In the genomic region with DNA sequence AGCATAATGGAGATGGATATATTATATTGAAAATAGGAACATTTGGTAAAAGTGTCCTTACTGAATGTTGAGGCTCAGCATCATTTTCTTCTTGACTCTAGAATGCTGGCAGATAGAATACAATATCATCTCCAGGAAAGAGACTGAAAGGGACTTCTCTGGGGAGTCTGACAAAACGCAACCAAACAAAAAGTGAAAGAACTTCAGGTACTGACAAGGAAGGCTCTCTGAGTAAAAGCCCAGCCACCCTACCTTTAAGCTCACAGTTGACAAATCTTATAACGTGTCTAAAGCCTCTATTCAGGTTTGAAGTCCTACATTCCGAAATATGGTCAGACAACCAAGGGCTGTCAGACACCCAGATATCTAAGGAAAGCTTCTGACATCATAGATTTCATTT, we compare ENCODE assay signal across 18 cellular contexts.
DNase-seq lines count a peak whose midpoint lies in the region; ATAC-seq and TF ChIP-seq lines count a peak whose summit lies in the region.
"Had no signal": no experiment of that assay in that cellular context is flagged by ENCODE, and none has a peak within 500 bp of the region (broad histone marks: within the 10 kb centered on the region; RNA-seq: fewer than 3 reads in every experiment).

No MANE protein-coding gene starts in this region.

- no peak overlapping the region for H3K56ac ChIP-seq in mesendoderm (ENCODE audit: low read length)

- ATAC-seq in body of pancreas (no peak), upper lobe of right lung (no peak), GM19324 (IDR thresholded peaks at IDR 0.05; ENCODE audit: low FRiP score, unreplicated experiment) (no peak)

- no peaks in the 10 kb centered on the region for H3K79me1 ChIP-seq in mesendoderm (ENCODE audit: low read length)

- H3K27ac ChIP-seq in body of pancreas (peak overlapping the region; percentile 55 to 79 (median 63)), mucosa of rectum (ENCODE audit: low read depth in 2 of 2, low read length in 2 of 2) (peak overlapping the region; percentile 72), upper lobe of right lung (peak overlapping the region; percentile 3), mesendoderm (ENCODE audit: low read depth, low read length) (no peak overlapping the region)
- H3K27ac ChIP-seq: BLaER1, SJCRH30 had no signal

- no peaks in the 10 kb centered on the region for H3K9me3 ChIP-seq in body of pancreas
- H3K9me3 ChIP-seq in mucosa of rectum (ENCODE audit: control insufficient read depth in 2 of 2, low read length in 2 of 2) = no peaks in the 10 kb centered on the region
- H3K9me3 ChIP-seq in upper lobe of right lung = no peaks in the 10 kb centered on the region
- H3K9me3 ChIP-seq: BLaER1 had no signal

- H2AK5ac ChIP-seq in mesendoderm (ENCODE audit: low read length) = no peak overlapping the region

- H4K5ac ChIP-seq in mesendoderm (ENCODE audit: low read length) = no peak overlapping the region

- H2BK5ac ChIP-seq in mesendoderm (ENCODE audit: low read length) = no peak overlapping the region

- H3K79me2 ChIP-seq in mesendoderm (ENCODE audit: control insufficient read depth, insufficient read depth, low read length) = no peaks in the 10 kb centered on the region

- H3K23ac ChIP-seq in mesendoderm (ENCODE audit: low read length) = no peak overlapping the region

- H3K4me1 ChIP-seq in body of pancreas = peaks cover 39% of the 10 kb centered on the region
- peaks cover 9 to 29% of the 10 kb centered on the region in 2 donors for H3K4me1 ChIP-seq in mucosa of rectum (ENCODE audit: control insufficient read depth in 2 of 2, insufficient read depth in 2 of 2, low read length in 2 of 2)
- peaks cover 4% of the 10 kb centered on the region for H3K4me1 ChIP-seq in upper lobe of right lung
- H3K4me1 ChIP-seq in mesendoderm (ENCODE audit: control insufficient read depth, low read depth, low read length) = no peaks in the 10 kb centered on the region
- H3K4me1 ChIP-seq: BLaER1, SJCRH30 had no signal

- no peak overlapping the region for H3K4me3 ChIP-seq in body of pancreas
- peak overlapping the region in 1 of 2 donors; percentile 55 for H3K4me3 ChIP-seq in mucosa of rectum (ENCODE audit: low read length in 2 of 2)
- H3K4me3 ChIP-seq in upper lobe of right lung = no peak overlapping the region
- H3K4me3 ChIP-seq in mesendoderm (ENCODE audit: low read length) = no peak overlapping the region
- H3K4me3 ChIP-seq: BLaER1, SJCRH30 had no signal

- H3K27me3 ChIP-seq in body of pancreas = no peaks in the 10 kb centered on the region
- no peaks in the 10 kb centered on the region for H3K27me3 ChIP-seq in mucosa of rectum (ENCODE audit: control insufficient read depth in 2 of 2, insufficient read depth in 2 of 2, low read length in 2 of 2)
- H3K27me3 ChIP-seq in upper lobe of right lung = no peaks in the 10 kb centered on the region
- no peaks in the 10 kb centered on the region for H3K27me3 ChIP-seq in mesendoderm (ENCODE audit: insufficient read depth, low read length, poor library complexity)
- H3K27me3 ChIP-seq: BLaER1, SJCRH30 had no signal

- TF ChIP-seq POLR2A in body of pancreas (IDR thresholded peaks at IDR 0.05) = no peak

- H3K4me2 ChIP-seq in mesendoderm (ENCODE audit: low read length) = no peak overlapping the region
- H3K4me2 ChIP-seq: BLaER1 had no signal

- DNase-seq in HT-29 (ENCODE audit: low spot score) (peak; percentile 19), body of pancreas (no peak), upper lobe of right lung (no peak), mesendoderm (no peak), NCI-H1694 treated with DMSO at 0.1 percent for 48 hours (lab: John Stamatoyannopoulos, UW) (no peak)
- DNase-seq: CD4-positive, alpha-beta memory T cell; DMS53; EL; KG1; MV-4-11; NCI-H187; NCI-H2107; NCI-H510A; NCI-H748 treated with DMSO at 0.1 percent for 48 hours; SJCRH30 had no signal

- H2BK120ac ChIP-seq in mesendoderm (ENCODE audit: low read depth, low read length) = no peak overlapping the region

- intact Hi-C loops in body of pancreas (cut with DNase I) (no loop called here), upper lobe of right lung (cut with DNase I) (no loop called here)

- H3K18ac ChIP-seq in mesendoderm (ENCODE audit: low read length) = no peak overlapping the region

- H3K9ac ChIP-seq in mucosa of rectum (ENCODE audit: low read depth in 1 of 2, low read length in 2 of 2) (peak overlapping the region; percentile 43 to 49), mesendoderm (ENCODE audit: low read length) (no peak overlapping the region)
- H3K9ac ChIP-seq: BLaER1 had no signal

- H3K36me3 ChIP-seq in body of pancreas (replicated peaks in 1 of 2; ENCODE audit: insufficient read depth in 1 of 2, low read depth in 2 of 2) (no peaks in the 10 kb centered on the region), mucosa of rectum (ENCODE audit: control insufficient read depth in 2 of 2, insufficient read depth in 2 of 2, low read length in 2 of 2) (no peaks in the 10 kb centered on the region), upper lobe of right lung (no peaks in the 10 kb centered on the region), mesendoderm (ENCODE audit: control insufficient read depth, insufficient read depth, low read length) (no peaks in the 10 kb centered on the region)
- H3K36me3 ChIP-seq: BLaER1, SJCRH30 had no signal

- H4K8ac ChIP-seq in mesendoderm (ENCODE audit: low read depth, low read length) = no peak overlapping the region

- H2BK15ac ChIP-seq in mesendoderm (replicated peaks; ENCODE audit: low read depth) = no peak overlapping the region

- H3K4ac ChIP-seq in mesendoderm (ENCODE audit: low read depth, low read length) = no peak overlapping the region

- TF ChIP-seq CTCF in body of pancreas (IDR thresholded peaks at IDR 0.05) (no peak), upper lobe of right lung (IDR thresholded peaks at IDR 0.05) (no peak)

- 83 to 89% methylated on average over 3 of the region's 3 CpGs for WGBS in body of pancreas, 2 donors
- no CpG with 5 or more reads among the region's 3 CpGs for WGBS in mesendoderm (ENCODE audit: extremely low coverage, insufficient coverage, low lambda C conversion rate)
